Comparison of ENCODE assay signal across 8 cellular contexts in the genomic region with DNA sequence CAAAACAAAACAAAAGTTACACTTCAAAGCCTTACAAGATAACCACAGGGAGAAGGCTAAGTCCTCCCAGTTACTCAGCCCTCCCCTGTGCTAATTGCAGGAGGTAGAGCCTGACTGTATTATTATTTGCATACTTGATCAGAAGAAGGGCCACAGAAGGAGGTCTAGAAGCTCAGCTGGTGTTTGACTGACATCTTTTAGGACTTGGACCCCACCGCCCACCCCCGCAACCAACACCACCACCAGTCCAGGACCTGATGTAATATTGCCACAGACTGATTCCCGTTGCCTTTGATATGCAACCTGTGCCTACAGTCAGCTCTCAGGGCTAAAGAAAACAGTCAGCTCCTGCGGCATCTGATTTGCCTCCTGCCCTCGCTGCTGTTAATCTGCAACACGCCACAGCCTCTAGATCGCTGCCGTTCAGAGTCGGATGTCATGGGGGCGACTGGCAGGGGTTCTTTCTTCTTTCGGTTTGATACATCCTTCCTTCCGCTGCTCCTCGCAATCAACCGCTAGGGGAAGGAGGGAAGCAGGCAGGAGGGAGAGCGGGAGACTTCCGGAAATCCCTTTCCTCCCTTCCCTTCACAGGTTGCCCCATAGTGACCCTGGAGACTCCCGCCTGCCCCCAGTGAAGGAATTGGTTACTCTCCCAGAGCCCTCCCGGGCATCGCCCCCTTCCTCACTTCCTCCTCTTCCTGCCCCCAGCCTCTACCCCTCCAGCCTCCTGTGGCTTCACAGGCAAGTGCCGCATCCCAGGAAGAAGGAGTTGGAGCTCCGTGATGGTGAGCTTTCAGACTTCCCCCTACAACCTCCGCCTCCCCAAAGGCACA.
DNase-seq lines count a peak whose midpoint lies in the region; ATAC-seq and TF ChIP-seq lines count a peak whose summit lies in the region.

No MANE protein-coding gene starts in this region.

- peak; percentile 41 for ATAC-seq in omental fat pad (ENCODE audit: low FRiP score)

- no peaks in the 10 kb centered on the region for H3K27me3 Mint-ChIP-seq in activated T-helper 2 cell treated with anti-CD3 and anti-CD28 coated beads, Interferon-gamma antibody, Interleukin-2, Interleukin-4, amounts not matched to agents 10 μg/mL and 5 μg/mL and 100 μg/mL, durations not matched to agents 14 hours and 24 hours and 36 hours (ENCODE audit: low read depth)

- peaks cover 8% of the 10 kb centered on the region for H3K4me1 Mint-ChIP-seq in activated T-helper 2 cell treated with anti-CD3 and anti-CD28 coated beads, Interferon-gamma antibody, Interleukin-2, Interleukin-4, amounts not matched to agents 10 μg/mL and 5 μg/mL and 100 μg/mL, durations not matched to agents 14 hours and 24 hours and 36 hours (ENCODE audit: low read depth)

- H3K9me3 Mint-ChIP-seq in activated T-helper 2 cell treated with anti-CD3 and anti-CD28 coated beads, Interferon-gamma antibody, Interleukin-2, Interleukin-4, amounts not matched to agents 10 μg/mL and 5 μg/mL and 100 μg/mL, durations not matched to agents 14 hours and 24 hours and 36 hours: no peaks in the 10 kb centered on the region

- peak; percentile 57 for DNase-seq in activated CD8-positive, alpha-beta memory T cell treated with anti-CD3 and anti-CD28 coated beads for 24 hours
- DNase-seq in activated CD8-positive, alpha-beta memory T cell treated with anti-CD3 and anti-CD28 coated beads, Interleukin-2, amount 50 U/mL, for 4 hours: no peak
- DNase-seq in HCEC 1CT: peak; percentile 40
- peak; percentile 84 for DNase-seq in NAMALWA (ENCODE audit: low spot score)
- DNase-seq in activated T-helper 2 cell treated with anti-CD3 and anti-CD28 coated beads, Interferon-gamma antibody, Interleukin-2, Interleukin-4, amounts not matched to agents 10 μg/mL and 5 μg/mL and 100 μg/mL, durations not matched to agents 14 hours and 24 hours and 36 hours (ENCODE audit: low spot score): peak; percentile 10
- peak; percentile 20 to 82 (median 54) for DNase-seq in head of caudate nucleus
- DNase-seq in omental fat pad (ENCODE audit: low spot score): no peak
- DNase-seq in NCI-H226: no peak

- peak overlapping the region; percentile 38 for H3K4me3 Mint-ChIP-seq in activated T-helper 2 cell treated with anti-CD3 and anti-CD28 coated beads, Interferon-gamma antibody, Interleukin-2, Interleukin-4, amounts not matched to agents 10 μg/mL and 5 μg/mL and 100 μg/mL, durations not matched to agents 14 hours and 24 hours and 36 hours (ENCODE audit: low read depth)

- no peaks in the 10 kb centered on the region for H3K36me3 Mint-ChIP-seq in activated T-helper 2 cell treated with anti-CD3 and anti-CD28 coated beads, Interferon-gamma antibody, Interleukin-2, Interleukin-4, amounts not matched to agents 10 μg/mL and 5 μg/mL and 100 μg/mL, durations not matched to agents 14 hours and 24 hours and 36 hours (ENCODE audit: low read depth)

- TF ChIP-seq CTCF in omental fat pad (IDR thresholded peaks at IDR 0.05): no peak

- H3K27ac Mint-ChIP-seq in activated T-helper 2 cell treated with anti-CD3 and anti-CD28 coated beads, Interferon-gamma antibody, Interleukin-2, Interleukin-4, amounts not matched to agents 10 μg/mL and 5 μg/mL and 100 μg/mL, durations not matched to agents 14 hours and 24 hours and 36 hours: no peak overlapping the region

- intact Hi-C loops in activated T-helper 2 cell treated with anti-CD3 and anti-CD28 coated beads, Interferon-gamma antibody, Interleukin-2, Interleukin-4, amounts not matched to agents 10 μg/mL and 5 μg/mL and 100 μg/mL, durations not matched to agents 14 hours and 24 hours and 36 hours (cut with micrococcal nuclease): no loop called here
- intact Hi-C loops in head of caudate nucleus (cut with DNase I): no loop called here

Comparison
In these comparisons a context has a peak if more than half of its experiments do, and no peak if none do; other contexts are left out.
1. DNase-seq: peak in activated CD8-positive, alpha-beta memory T cell treated with anti-CD3 and anti-CD28 coated beads for 24 hours (single experiment), HCEC 1CT (single experiment), NAMALWA (single experiment), activated T-helper 2 cell treated with anti-CD3 and anti-CD28 coated beads, Interferon-gamma antibody, Interleukin-2, Interleukin-4, amounts not matched to agents 10 μg/mL and 5 μg/mL and 100 μg/mL, durations not matched to agents 14 hours and 24 hours and 36 hours (single experiment) and head of caudate nucleus (42 of 42); none in activated CD8-positive, alpha-beta memory T cell treated with anti-CD3 and anti-CD28 coated beads, Interleukin-2, amount 50 U/mL, for 4 hours (single experiment), omental fat pad (single experiment) and NCI-H226 (single experiment).